1 cellular context compared by ENCODE assay signal in genomic region chr17:57838453-57838852, GRCh38.
TF ChIP-seq lines count a peak whose summit lies in the region.

No MANE protein-coding gene starts in this region.

TF ChIP-seq in HepG2, 621 proteins besides CTCF, POLR2A, EP300 and RAD21 (continued from another document and continues in another):
- TF ChIP-seq HBP1 (CRISPR knock-in tag; IDR thresholded peaks at IDR 0.05; ENCODE audit: low read depth) (peak; percentile 27; the same call in 1 of the 2 replicates), ZNF550 (CRISPR knock-in tag; IDR thresholded peaks at IDR 0.05; ENCODE audit: borderline replicate concordance) (no peak), REXO4 (CRISPR knock-in tag; IDR thresholded peaks at IDR 0.05; ENCODE audit: borderline replicate concordance) (no peak), ZFYVE20 (CRISPR knock-in tag; IDR thresholded peaks at IDR 0.05; ENCODE audit: borderline replicate concordance, low read depth) (no peak), GFI1 (CRISPR knock-in tag; IDR thresholded peaks at IDR 0.05; ENCODE audit: borderline replicate concordance) (peak; percentile 54; the same call in 1 of the 2 replicates), SMAD9 (CRISPR knock-in tag; IDR thresholded peaks at IDR 0.05) (no peak), FOXA3 (CRISPR knock-in tag; IDR thresholded peaks at IDR 0.05) (peak; percentile 89), ZNF746 (CRISPR knock-in tag; IDR thresholded peaks at IDR 0.05) (peak; percentile 60; the same call in 1 of the 2 replicates), JDP2 (CRISPR knock-in tag; IDR thresholded peaks at IDR 0.05; ENCODE audit: borderline replicate concordance) (no peak), TRIM24 (CRISPR knock-in tag; IDR thresholded peaks at IDR 0.05) (peak; percentile 76), ZFP1 (CRISPR knock-in tag; IDR thresholded peaks at IDR 0.05) (0 out of 2 replicates have a peak, but pooled peaks have one; percentile 30), SP5 (CRISPR knock-in tag; IDR thresholded peaks at IDR 0.05; ENCODE audit: borderline replicate concordance, low read depth) (peak; percentile 41; the same call in 1 of the 2 replicates), ZKSCAN8 (CRISPR knock-in tag; IDR thresholded peaks at IDR 0.05; ENCODE audit: borderline replicate concordance) (peak; percentile 83; the same call in 1 of the 2 replicates), NCOA2 (CRISPR knock-in tag; IDR thresholded peaks at IDR 0.05) (peak; percentile 90), MED1 (CRISPR knock-in tag; IDR thresholded peaks at IDR 0.05) (peak; percentile 91), SOX5 (CRISPR knock-in tag; IDR thresholded peaks at IDR 0.05; ENCODE audit: borderline replicate concordance) (peak; percentile 94), AGO1 (IDR thresholded peaks at IDR 0.05; ENCODE audit: low read depth, low read length, poor library complexity, severe bottlenecking) (no peak), NR2F6 (IDR thresholded peaks at IDR 0.05) (peak; percentile 86), NR2F6 (CRISPR knock-in tag; IDR thresholded peaks at IDR 0.05) (peak; percentile 92), TBX2 (CRISPR knock-in tag; IDR thresholded peaks at IDR 0.05; ENCODE audit: borderline replicate concordance) (peak; percentile 82), FOXK1 (CRISPR knock-in tag; IDR thresholded peaks at IDR 0.05; ENCODE audit: borderline replicate concordance, low read depth) (peak; percentile 67; the same call in 1 of the 2 replicates), ELF4 (CRISPR knock-in tag; IDR thresholded peaks at IDR 0.05; ENCODE audit: borderline replicate concordance) (peak; percentile 70; the same call in 1 of the 2 replicates), GZF1 (CRISPR knock-in tag; IDR thresholded peaks at IDR 0.05) (no peak), SALL2 (CRISPR knock-in tag; IDR thresholded peaks at IDR 0.05) (no peak), KLF6 (CRISPR knock-in tag; IDR thresholded peaks at IDR 0.05) (0 out of 2 replicates have a peak, but pooled peaks have one; percentile 48), NFYC (CRISPR knock-in tag; IDR thresholded peaks at IDR 0.05) (0 out of 2 replicates have a peak, but pooled peaks have one; percentile 7), ZNF142 (CRISPR knock-in tag; IDR thresholded peaks at IDR 0.05) (0 out of 2 replicates have a peak, but pooled peaks have one; percentile 12), KLF16 (CRISPR knock-in tag; IDR thresholded peaks at IDR 0.05) (peak in 1 of 2 experiments; percentile 79; a peak in 1 of 4 replicates), SPEN (CRISPR knock-in tag; IDR thresholded peaks at IDR 0.05; ENCODE audit: low read depth) (0 out of 2 replicates have a peak, but pooled peaks have one; percentile 48), TERF1 (CRISPR knock-in tag; IDR thresholded peaks at IDR 0.05) (no peak), REPIN1 (CRISPR knock-in tag; IDR thresholded peaks at IDR 0.05; ENCODE audit: borderline replicate concordance, low read depth) (peak; percentile 72; the same call in 1 of the 2 replicates), MATR3 (CRISPR knock-in tag; IDR thresholded peaks at IDR 0.05) (no peak)
- TF ChIP-seq, protein P1, sequence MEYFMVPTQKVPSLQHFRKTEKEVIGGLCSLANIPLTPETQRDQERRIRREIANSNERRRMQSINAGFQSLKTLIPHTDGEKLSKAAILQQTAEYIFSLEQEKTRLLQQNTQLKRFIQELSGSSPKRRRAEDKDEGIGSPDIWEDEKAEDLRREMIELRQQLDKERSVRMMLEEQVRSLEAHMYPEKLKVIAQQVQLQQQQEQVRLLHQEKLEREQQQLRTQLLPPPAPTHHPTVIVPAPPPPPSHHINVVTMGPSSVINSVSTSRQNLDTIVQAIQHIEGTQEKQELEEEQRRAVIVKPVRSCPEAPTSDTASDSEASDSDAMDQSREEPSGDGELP (IDR thresholded peaks at IDR 0.05; ENCODE audit: borderline replicate concordance, low read depth): no peak
- TF ChIP-seq, protein P2, sequence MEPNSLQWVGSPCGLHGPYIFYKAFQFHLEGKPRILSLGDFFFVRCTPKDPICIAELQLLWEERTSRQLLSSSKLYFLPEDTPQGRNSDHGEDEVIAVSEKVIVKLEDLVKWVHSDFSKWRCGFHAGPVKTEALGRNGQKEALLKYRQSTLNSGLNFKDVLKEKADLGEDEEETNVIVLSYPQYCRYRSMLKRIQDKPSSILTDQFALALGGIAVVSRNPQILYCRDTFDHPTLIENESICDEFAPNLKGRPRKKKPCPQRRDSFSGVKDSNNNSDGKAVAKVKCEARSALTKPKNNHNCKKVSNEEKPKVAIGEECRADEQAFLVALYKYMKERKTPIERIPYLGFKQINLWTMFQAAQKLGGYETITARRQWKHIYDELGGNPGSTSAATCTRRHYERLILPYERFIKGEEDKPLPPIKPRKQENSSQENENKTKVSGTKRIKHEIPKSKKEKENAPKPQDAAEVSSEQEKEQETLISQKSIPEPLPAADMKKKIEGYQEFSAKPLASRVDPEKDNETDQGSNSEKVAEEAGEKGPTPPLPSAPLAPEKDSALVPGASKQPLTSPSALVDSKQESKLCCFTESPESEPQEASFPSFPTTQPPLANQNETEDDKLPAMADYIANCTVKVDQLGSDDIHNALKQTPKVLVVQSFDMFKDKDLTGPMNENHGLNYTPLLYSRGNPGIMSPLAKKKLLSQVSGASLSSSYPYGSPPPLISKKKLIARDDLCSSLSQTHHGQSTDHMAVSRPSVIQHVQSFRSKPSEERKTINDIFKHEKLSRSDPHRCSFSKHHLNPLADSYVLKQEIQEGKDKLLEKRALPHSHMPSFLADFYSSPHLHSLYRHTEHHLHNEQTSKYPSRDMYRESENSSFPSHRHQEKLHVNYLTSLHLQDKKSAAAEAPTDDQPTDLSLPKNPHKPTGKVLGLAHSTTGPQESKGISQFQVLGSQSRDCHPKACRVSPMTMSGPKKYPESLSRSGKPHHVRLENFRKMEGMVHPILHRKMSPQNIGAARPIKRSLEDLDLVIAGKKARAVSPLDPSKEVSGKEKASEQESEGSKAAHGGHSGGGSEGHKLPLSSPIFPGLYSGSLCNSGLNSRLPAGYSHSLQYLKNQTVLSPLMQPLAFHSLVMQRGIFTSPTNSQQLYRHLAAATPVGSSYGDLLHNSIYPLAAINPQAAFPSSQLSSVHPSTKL (CRISPR knock-in tag; IDR thresholded peaks at IDR 0.05): peak; percentile 98
- TF ChIP-seq, protein P3, sequence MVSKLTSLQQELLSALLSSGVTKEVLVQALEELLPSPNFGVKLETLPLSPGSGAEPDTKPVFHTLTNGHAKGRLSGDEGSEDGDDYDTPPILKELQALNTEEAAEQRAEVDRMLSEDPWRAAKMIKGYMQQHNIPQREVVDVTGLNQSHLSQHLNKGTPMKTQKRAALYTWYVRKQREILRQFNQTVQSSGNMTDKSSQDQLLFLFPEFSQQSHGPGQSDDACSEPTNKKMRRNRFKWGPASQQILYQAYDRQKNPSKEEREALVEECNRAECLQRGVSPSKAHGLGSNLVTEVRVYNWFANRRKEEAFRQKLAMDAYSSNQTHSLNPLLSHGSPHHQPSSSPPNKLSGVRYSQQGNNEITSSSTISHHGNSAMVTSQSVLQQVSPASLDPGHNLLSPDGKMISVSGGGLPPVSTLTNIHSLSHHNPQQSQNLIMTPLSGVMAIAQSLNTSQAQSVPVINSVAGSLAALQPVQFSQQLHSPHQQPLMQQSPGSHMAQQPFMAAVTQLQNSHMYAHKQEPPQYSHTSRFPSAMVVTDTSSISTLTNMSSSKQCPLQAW (CRISPR knock-in tag; IDR thresholded peaks at IDR 0.05): peak; percentile 92
- TF ChIP-seq, protein P4, sequence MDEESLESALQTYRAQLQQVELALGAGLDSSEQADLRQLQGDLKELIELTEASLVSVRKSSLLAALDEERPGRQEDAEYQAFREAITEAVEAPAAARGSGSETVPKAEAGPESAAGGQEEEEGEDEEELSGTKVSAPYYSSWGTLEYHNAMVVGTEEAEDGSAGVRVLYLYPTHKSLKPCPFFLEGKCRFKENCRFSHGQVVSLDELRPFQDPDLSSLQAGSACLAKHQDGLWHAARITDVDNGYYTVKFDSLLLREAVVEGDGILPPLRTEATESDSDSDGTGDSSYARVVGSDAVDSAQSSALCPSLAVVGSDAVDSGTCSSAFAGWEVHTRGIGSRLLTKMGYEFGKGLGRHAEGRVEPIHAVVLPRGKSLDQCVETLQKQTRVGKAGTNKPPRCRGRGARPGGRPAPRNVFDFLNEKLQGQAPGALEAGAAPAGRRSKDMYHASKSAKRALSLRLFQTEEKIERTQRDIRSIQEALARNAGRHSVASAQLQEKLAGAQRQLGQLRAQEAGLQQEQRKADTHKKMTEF (CRISPR knock-in tag; IDR thresholded peaks at IDR 0.05): peak; percentile 88
- TF ChIP-seq, protein P5, sequence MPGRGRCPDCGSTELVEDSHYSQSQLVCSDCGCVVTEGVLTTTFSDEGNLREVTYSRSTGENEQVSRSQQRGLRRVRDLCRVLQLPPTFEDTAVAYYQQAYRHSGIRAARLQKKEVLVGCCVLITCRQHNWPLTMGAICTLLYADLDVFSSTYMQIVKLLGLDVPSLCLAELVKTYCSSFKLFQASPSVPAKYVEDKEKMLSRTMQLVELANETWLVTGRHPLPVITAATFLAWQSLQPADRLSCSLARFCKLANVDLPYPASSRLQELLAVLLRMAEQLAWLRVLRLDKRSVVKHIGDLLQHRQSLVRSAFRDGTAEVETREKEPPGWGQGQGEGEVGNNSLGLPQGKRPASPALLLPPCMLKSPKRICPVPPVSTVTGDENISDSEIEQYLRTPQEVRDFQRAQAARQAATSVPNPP (CRISPR knock-in tag; IDR thresholded peaks at IDR 0.05): 0 out of 2 replicates have a peak, but pooled peaks have one; percentile 23
- TF ChIP-seq, protein P6, sequence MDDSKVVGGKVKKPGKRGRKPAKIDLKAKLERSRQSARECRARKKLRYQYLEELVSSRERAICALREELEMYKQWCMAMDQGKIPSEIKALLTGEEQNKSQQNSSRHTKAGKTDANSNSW (CRISPR knock-in tag; IDR thresholded peaks at IDR 0.05; ENCODE audit: borderline replicate concordance): no peak
